In the genomic region with DNA sequence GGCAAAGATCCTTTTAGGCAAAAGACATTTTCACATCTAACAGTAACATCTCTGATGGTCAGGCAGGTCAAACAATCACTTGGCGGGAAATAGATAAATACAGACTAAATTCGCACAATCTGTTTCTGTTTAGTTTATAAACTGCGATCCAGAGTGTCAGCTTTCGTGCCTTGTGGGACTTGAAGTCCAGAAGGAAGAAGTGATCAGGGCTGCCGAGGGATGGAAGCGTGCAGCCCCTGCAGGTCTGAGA, we compare ENCODE assay signal across 7 cellular contexts. TPM values are rescaled to one million over a fixed set of nuclear protein-coding genes. Genes with fewer than 3 reads are reported as not detected.
DNase-seq lines count a peak whose midpoint lies in the region; ATAC-seq and TF ChIP-seq lines count a peak whose summit lies in the region.

No MANE protein-coding gene starts in this region.

- H3K9me3 Mint-ChIP-seq in HFFc6: no peaks in the 10 kb centered on the region
- no peaks in the 10 kb centered on the region for H3K9me3 Mint-ChIP-seq in activated CD8-positive, alpha-beta T cell treated with anti-CD3 and anti-CD28 coated beads, Interleukin-2, amount 10 ng/mL, durations not matched to agents 7 days and 5 days (ENCODE audit: insufficient read depth)
- no peaks in the 10 kb centered on the region for H3K9me3 Mint-ChIP-seq in stimulated activated naive B cell treated with anti-CD40 and anti-IgM and Interleukin-4, amounts not matched to agents 10 μg/mL and 1 μg/mL and 100 μg/mL, for 72 hours

- CTCF ChIA-PET in activated CD8-positive, alpha-beta T cell treated with anti-CD3 and anti-CD28 coated beads, Interleukin-2, amount 10 ng/mL, durations not matched to agents 7 days and 5 days (lab: Charles Lee): interaction anchor here (0.6 to 2.5 kb wide), 9 partner anchors 8 to 108 kb away, joined by 3 to 14 read pairs (median 4); a partner anchor contains a TSS

- H3K4me1 Mint-ChIP-seq in HFFc6 (ENCODE audit: low read depth): peaks cover 43% of the 10 kb centered on the region
- peaks cover 26% of the 10 kb centered on the region for H3K4me1 Mint-ChIP-seq in activated CD8-positive, alpha-beta T cell treated with anti-CD3 and anti-CD28 coated beads, Interleukin-2, amount 10 ng/mL, durations not matched to agents 7 days and 5 days (ENCODE audit: low read depth)
- H3K4me1 Mint-ChIP-seq in stimulated activated naive B cell treated with anti-CD40 and anti-IgM and Interleukin-4, amounts not matched to agents 10 μg/mL and 1 μg/mL and 100 μg/mL, for 72 hours: peaks cover 9 to 21% of the 10 kb centered on the region in 2 donors

- POLR2A ChIA-PET in activated CD8-positive, alpha-beta T cell treated with anti-CD3 and anti-CD28 coated beads, Interleukin-2, amount 10 ng/mL, durations not matched to agents 7 days and 5 days (lab: Charles Lee): interaction anchor here (0.8 to 1.7 kb wide), 5 partner anchors 8 to 703 kb away, joined by 3 to 6 read pairs (median 3); a partner anchor contains a TSS

- no peaks in the 10 kb centered on the region for H3K36me3 Mint-ChIP-seq in HFFc6 (ENCODE audit: low read depth)
- H3K36me3 Mint-ChIP-seq in activated CD8-positive, alpha-beta T cell treated with anti-CD3 and anti-CD28 coated beads, Interleukin-2, amount 10 ng/mL, durations not matched to agents 7 days and 5 days (ENCODE audit: low read depth): no peaks in the 10 kb centered on the region
- no peaks in the 10 kb centered on the region for H3K36me3 Mint-ChIP-seq in stimulated activated naive B cell treated with anti-CD40 and anti-IgM and Interleukin-4, amounts not matched to agents 10 μg/mL and 1 μg/mL and 100 μg/mL, for 72 hours

- TF ChIP-seq CTCF in HFFc6 (IDR thresholded peaks at IDR 0.05): no peak

- H3K27ac Mint-ChIP-seq in HFFc6: peak overlapping the region; percentile 89
- H3K27ac Mint-ChIP-seq in activated CD8-positive, alpha-beta T cell treated with anti-CD3 and anti-CD28 coated beads, Interleukin-2, amount 10 ng/mL, durations not matched to agents 7 days and 5 days: peak overlapping the region; percentile 73
- H3K27ac Mint-ChIP-seq in stimulated activated naive B cell treated with anti-CD40 and anti-IgM and Interleukin-4, amounts not matched to agents 10 μg/mL and 1 μg/mL and 100 μg/mL, for 72 hours: peak overlapping the region; percentile 97

- no peaks in the 10 kb centered on the region for H3K27me3 Mint-ChIP-seq in HFFc6 (ENCODE audit: insufficient read depth)
- H3K27me3 Mint-ChIP-seq in activated CD8-positive, alpha-beta T cell treated with anti-CD3 and anti-CD28 coated beads, Interleukin-2, amount 10 ng/mL, durations not matched to agents 7 days and 5 days (ENCODE audit: low read depth): no peaks in the 10 kb centered on the region
- H3K27me3 Mint-ChIP-seq in stimulated activated naive B cell treated with anti-CD40 and anti-IgM and Interleukin-4, amounts not matched to agents 10 μg/mL and 1 μg/mL and 100 μg/mL, for 72 hours: no peaks in the 10 kb centered on the region

- ATAC-seq in activated CD8-positive, alpha-beta T cell treated with anti-CD3 and anti-CD28 coated beads, Interleukin-2, amount 10 ng/mL, durations not matched to agents 7 days and 5 days: no peak
- ATAC-seq in stimulated activated naive B cell treated with anti-CD40 and anti-IgM and Interleukin-4, amounts not matched to agents 10 μg/mL and 1 μg/mL and 100 μg/mL, for 72 hours (replicated peaks): no peak
- ATAC-seq in HG03025 (IDR thresholded peaks at IDR 0.05; ENCODE audit: low FRiP score, unreplicated experiment): no peak

- peak overlapping the region; percentile 97 for H3K4me3 Mint-ChIP-seq in HFFc6
- H3K4me3 Mint-ChIP-seq in activated CD8-positive, alpha-beta T cell treated with anti-CD3 and anti-CD28 coated beads, Interleukin-2, amount 10 ng/mL, durations not matched to agents 7 days and 5 days: peak overlapping the region; percentile 77
- peak overlapping the region; percentile 90 to 94 for H3K4me3 Mint-ChIP-seq in stimulated activated naive B cell treated with anti-CD40 and anti-IgM and Interleukin-4, amounts not matched to agents 10 μg/mL and 1 μg/mL and 100 μg/mL, for 72 hours

- no peak for DNase-seq in HFFc6
- DNase-seq in activated CD8-positive, alpha-beta T cell treated with anti-CD3 and anti-CD28 coated beads, Interleukin-2, amount 10 ng/mL, durations not matched to agents 7 days and 5 days: no peak
- no peak for DNase-seq in stimulated activated naive B cell treated with anti-CD40 and anti-IgM and Interleukin-4, amounts not matched to agents 10 μg/mL and 1 μg/mL and 100 μg/mL, for 72 hours
- DNase-seq in nucleus accumbens (lab: John Stamatoyannopoulos, UW): no peak
- no peak for DNase-seq in DMS53 treated with DMSO at 0.1 percent for 48 hours (lab: John Stamatoyannopoulos, UW; ENCODE audit: unreplicated experiment)

- peak overlapping the region; percentile 88 for H3K4me3 ChIP-seq in iPS-11a (ENCODE audit: low read depth, low read length)

RNA-seq across cellular contexts. Expression of a gene that starts 0.2 kb away (rescaled TPM):
- 10 to 100 TPM in 1 of 6 experiments, 1 to 10 TPM in 5; 7.1 to 10.1 (median 8.4) TPM for total RNA-seq in HFFc6 (2021; fragmentation: NEBNext Ultra II Directional; extraction: Animal tissue kit (Norgen Biotek cat#: 25700))
- total RNA-seq in activated CD8-positive, alpha-beta T cell treated with anti-CD3 and anti-CD28 coated beads, Interleukin-2, amount 10 ng/mL, durations not matched to agents 7 days and 5 days: 1 to 10 TPM; 5.1 to 5.5 TPM

RNA-seq across cellular contexts. Expression of a gene that starts 16.8 kb away (rescaled TPM):
- total RNA-seq in HFFc6 (2021; fragmentation: NEBNext Ultra II Directional; extraction: Animal tissue kit (Norgen Biotek cat#: 25700)): 10 to 100 TPM; 12.1 to 16.1 (median 13.2) TPM
- 10 to 100 TPM; 29.5 to 31.7 TPM for total RNA-seq in activated CD8-positive, alpha-beta T cell treated with anti-CD3 and anti-CD28 coated beads, Interleukin-2, amount 10 ng/mL, durations not matched to agents 7 days and 5 days
